In the genomic region with DNA sequence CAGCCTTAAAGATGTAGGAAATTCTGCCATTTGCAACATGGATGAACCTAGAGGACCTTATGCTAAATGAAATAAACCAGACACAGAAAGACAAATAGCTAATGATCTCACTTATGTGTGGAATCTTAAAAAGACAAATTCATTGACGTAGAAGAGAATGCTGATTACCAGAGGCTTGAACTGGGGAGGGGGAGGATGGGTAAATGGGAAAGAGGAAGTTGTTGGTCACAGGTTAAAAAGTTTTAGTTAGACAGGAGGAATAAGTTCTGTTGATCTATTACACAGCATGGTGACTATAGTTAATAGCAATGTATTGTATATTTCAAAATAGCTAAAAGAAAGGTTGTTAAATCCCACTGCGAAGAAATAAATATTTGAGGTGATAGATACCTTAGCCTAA, we compare ENCODE assay signal across 15 cellular contexts.
A peak's percentile ranks its signal among the peaks of the same experiment; 100 is the strongest.
DNase-seq lines count a peak whose midpoint lies in the region; ATAC-seq, FAIRE-seq and TF ChIP-seq lines count a peak whose summit lies in the region.
"Had no signal": no experiment of that assay in that cellular context is flagged by ENCODE, and none has a peak within 500 bp of the region (broad histone marks: within the 10 kb centered on the region; RNA-seq: fewer than 3 reads in every experiment).

No MANE protein-coding gene starts in this region.

- no peaks in the 10 kb centered on the region for H3K9me3 ChIP-seq in aorta (ENCODE audit: control insufficient read depth, low read length)
- H3K9me3 ChIP-seq: BLaER1 treated with 17β-estradiol and CSF1 and Interleukin-3, amounts not matched to agents 10 nM and 100 nM had no signal

- H3K27me3 Mint-ChIP-seq in endothelial cell (ENCODE audit: unreplicated experiment) = no peaks in the 10 kb centered on the region
- H3K27me3 Mint-ChIP-seq: CD4-positive, CD25-positive, alpha-beta regulatory T cell had no signal

- no peaks in the 10 kb centered on the region for H3K9me3 Mint-ChIP-seq in endothelial cell (ENCODE audit: unreplicated experiment)
- H3K9me3 Mint-ChIP-seq: H9 had no signal

- H3K4me1 Mint-ChIP-seq in endothelial cell (ENCODE audit: unreplicated experiment) = no peaks in the 10 kb centered on the region

- no peak for ATAC-seq in aorta (ENCODE audit: low FRiP score)

- no peak overlapping the region for H3K27ac ChIP-seq in aorta (ENCODE audit: low read depth in 1 of 2, low read length in 2 of 2)
- H3K27ac ChIP-seq: BLaER1 treated with 17β-estradiol and CSF1 and Interleukin-3, amounts not matched to agents 10 nM and 100 nM had no signal

- intact Hi-C loops in aorta (cut with DNase I) = no loop called here

- no peaks in the 10 kb centered on the region for H3K36me3 ChIP-seq in aorta (ENCODE audit: control insufficient read depth in 1 of 2, insufficient read depth in 2 of 2, low read length in 1 of 2)

- H3K36me3 Mint-ChIP-seq in endothelial cell (ENCODE audit: low read depth, unreplicated experiment) = peaks cover 3% of the 10 kb centered on the region

- H3K27me3 ChIP-seq in aorta (ENCODE audit: control insufficient read depth in 1 of 2, insufficient read depth in 2 of 2, low read length in 1 of 2) = no peaks in the 10 kb centered on the region
- H3K27me3 ChIP-seq: BLaER1 treated with 17β-estradiol and CSF1 and Interleukin-3, amounts not matched to agents 10 nM and 100 nM had no signal

- no peak for FAIRE-seq in GM12891 (lab: Jason Lieb, UNC)

- no peak overlapping the region for H3K4me3 Mint-ChIP-seq in endothelial cell (ENCODE audit: unreplicated experiment)
- H3K4me3 Mint-ChIP-seq: CD4-positive, CD25-positive, alpha-beta regulatory T cell; H9 had no signal

- TF ChIP-seq POLR2A in GM12891 (IDR thresholded peaks at IDR 0.05; ENCODE audit: low read depth, low read length) = no peak

- peak; percentile 8 for DNase-seq in SKM-1 treated with dmso at 0.1 percent for 144 hours (lab: John Stamatoyannopoulos, UW; ENCODE audit: unreplicated experiment)
- no peak for DNase-seq in SKM-1 (lab: John Stamatoyannopoulos, UW; ENCODE audit: unreplicated experiment)
- peak; percentile 80 for DNase-seq in OCI-M1 (lab: John Stamatoyannopoulos, UW)
- DNase-seq in endothelial cell (ENCODE audit: low spot score) = no peak
- no peak for DNase-seq in kidney glomerular epithelial cell (lab: John Stamatoyannopoulos, UW)
- DNase-seq in aorta = no peak
- no peak for DNase-seq in GM12891 (ENCODE audit: insufficient read length, low spot score)
- DNase-seq: ACHN; CD4-positive, CD25-positive, alpha-beta regulatory T cell; DMS53; GF-D8; GOT3; H9; IMR-90 had no signal

- TF ChIP-seq CTCF in endothelial cell (IDR thresholded peaks at IDR 0.05; ENCODE audit: unreplicated experiment) = no peak

- H3K4me1 ChIP-seq in aorta (ENCODE audit: control insufficient read depth in 1 of 2, insufficient read depth in 2 of 2, low read length in 2 of 2) = no peaks in the 10 kb centered on the region

- no peak overlapping the region for H3K4me3 ChIP-seq in aorta (ENCODE audit: low read length in 2 of 2)
- H3K4me3 ChIP-seq: BLaER1 treated with 17β-estradiol and CSF1 and Interleukin-3, amounts not matched to agents 10 nM and 100 nM had no signal

- H3K27ac Mint-ChIP-seq in endothelial cell (ENCODE audit: unreplicated experiment) = peak overlapping the region; percentile 20
- H3K27ac Mint-ChIP-seq: CD4-positive, CD25-positive, alpha-beta regulatory T cell had no signal

- 91 to 96% methylated on average over 2 of the region's 2 CpGs for WGBS in aorta, 2 donors

TF ChIP-seq in GM12891, 5 proteins besides CTCF, POLR2A, EP300 and RAD21:
- TF ChIP-seq SPI1 (IDR thresholded peaks at IDR 0.05; ENCODE audit: low read depth, low read length) (no peak), POLR2AphosphoS5 (IDR thresholded peaks at IDR 0.05; ENCODE audit: low read depth, low read length) (no peak), PAX5 (IDR thresholded peaks at IDR 0.05; ENCODE audit: insufficient read depth, low read length, severe bottlenecking) (no peak), TAF1 (IDR thresholded peaks at IDR 0.05; ENCODE audit: low read depth, low read length) (no peak), POU2F2 (IDR thresholded peaks at IDR 0.05; ENCODE audit: low read depth, low read length) (no peak)

Comparison
In these comparisons a context has a peak if more than half of its experiments do, and no peak if none do; other contexts are left out.
1. DNase-seq: peak in SKM-1 treated with dmso at 0.1 percent for 144 hours (single experiment) and OCI-M1 (single experiment); none in SKM-1 (single experiment), endothelial cell (single experiment), kidney glomerular epithelial cell (single experiment), aorta (0 of 2) and GM12891 (single experiment).